ENCODE assay signal across 1 cellular context in genomic region chr5:134845852-134846640, GRCh38.
TF ChIP-seq lines count a peak whose summit lies in the region.

C5orf24 (plus strand) TSS chr5:134845968; CDS start chr5:134854901, 8,933 bp downstream.

TF ChIP-seq in K562, 482 proteins besides CTCF, POLR2A, EP300 and RAD21 (continued from another document and continues in another):
- TF ChIP-seq ZBTB26 (CRISPR knock-in tag; IDR thresholded peaks at IDR 0.05) (no peak), E2F6 (IDR thresholded peaks at IDR 0.05; ENCODE audit: borderline replicate concordance in 1 of 2, extremely low read depth in 1 of 2, insufficient read depth in 1 of 2, insufficient read length in 1 of 2, low read depth in 1 of 2, low read length in 1 of 2, poor library complexity in 1 of 2, severe bottlenecking in 1 of 2) (peak; percentile 99), CLOCK (CRISPR knock-in tag; IDR thresholded peaks at IDR 0.05; ENCODE audit: borderline replicate concordance) (no peak), ZNF583 (CRISPR knock-in tag; IDR thresholded peaks at IDR 0.05) (no peak), ARHGAP35 (IDR thresholded peaks at IDR 0.05; ENCODE audit: partially characterized antibody) (peak; percentile 79), DACH1 (IDR thresholded peaks at IDR 0.05; ENCODE audit: partially characterized antibody) (no peak), HEY1 (CRISPR knock-in tag; IDR thresholded peaks at IDR 0.05; ENCODE audit: borderline replicate concordance) (no peak), NRF1 (conservative IDR thresholded peaks at IDR 0.05 in 1 of 2, IDR thresholded peaks at IDR 0.05 in 1 of 2) (peak; percentile 98; a peak in 2 of 4 replicates), SNRNP70 (optimal IDR thresholded peaks at IDR 0.05; ENCODE audit: low read depth, low read length) (no peak), KAT2B (IDR thresholded peaks at IDR 0.05; ENCODE audit: low read depth, low read length) (no peak), FOXK2 (conservative IDR thresholded peaks at IDR 0.05 in 1 of 2, IDR thresholded peaks at IDR 0.05 in 1 of 2; ENCODE audit: low read depth in 2 of 2) (no peak), BCLAF1 (IDR thresholded peaks at IDR 0.05; ENCODE audit: borderline replicate concordance in 1 of 2, control insufficient read depth in 1 of 2, low read depth in 2 of 2, low read length in 1 of 2) (0 out of 4 replicates have a peak, but pooled peaks of 1 of the 2 experiments have one; percentile 48), IRF1 (CRISPR knock-in tag; IDR thresholded peaks at IDR 0.05; ENCODE audit: borderline replicate concordance) (no peak), KAT7 (CRISPR knock-in tag; IDR thresholded peaks at IDR 0.05; ENCODE audit: borderline replicate concordance) (peak; percentile 91), ZNF398 (CRISPR knock-in tag; IDR thresholded peaks at IDR 0.05) (no peak), THAP12 (CRISPR knock-in tag; IDR thresholded peaks at IDR 0.05) (peak; percentile 97), CBFA2T2 (conservative IDR thresholded peaks at IDR 0.05) (no peak), ZBTB12 (CRISPR knock-in tag; IDR thresholded peaks at IDR 0.05) (no peak), RBBP5 (IDR thresholded peaks at IDR 0.05; ENCODE audit: borderline replicate concordance, insufficient read depth, low read length, poor library complexity, severe bottlenecking) (peak; percentile 94), SP2 (IDR thresholded peaks at IDR 0.05; ENCODE audit: extremely low read depth, low read depth, low read length, poor library complexity, severe bottlenecking) (no peak), ZNF431 (CRISPR knock-in tag; IDR thresholded peaks at IDR 0.05) (no peak), ZNF224 (CRISPR knock-in tag; IDR thresholded peaks at IDR 0.05) (no peak), ZBTB5 (IDR thresholded peaks at IDR 0.05) (no peak), STAT5B (CRISPR knock-in tag; IDR thresholded peaks at IDR 0.05) (no peak), RBM15 (IDR thresholded peaks at IDR 0.05; ENCODE audit: insufficient read depth, low read length) (no peak), HMG20B (CRISPR knock-in tag; IDR thresholded peaks at IDR 0.05) (no peak), SETDB1 (IDR thresholded peaks at IDR 0.05; ENCODE audit: low read length) (no peak), L3MBTL2 (IDR thresholded peaks at IDR 0.05) (peak; percentile 94), IRF2 (CRISPR knock-in tag; IDR thresholded peaks at IDR 0.05) (no peak), ATF4 (CRISPR knock-in tag; IDR thresholded peaks at IDR 0.05) (no peak), TFAM (CRISPR knock-in tag; conservative IDR thresholded peaks at IDR 0.05) (no peak), YY1 (IDR thresholded peaks at IDR 0.05; ENCODE audit: borderline replicate concordance in 1 of 3, control insufficient read depth in 1 of 3, extremely low read depth in 1 of 3, insufficient read depth in 3 of 3, insufficient read length in 1 of 3, insufficient replicate concordance in 2 of 3, low read depth in 1 of 3, low read length in 2 of 3) (peak in 2 of 3 experiments; percentile 68 to 76), SOX6 (IDR thresholded peaks at IDR 0.05) (peak; percentile 60; the same call in 1 of the 2 replicates), SIN3A (IDR thresholded peaks at IDR 0.05; ENCODE audit: borderline replicate concordance in 2 of 2, control insufficient read depth in 1 of 2, low read depth in 2 of 2, low read length in 2 of 2) (peak in 1 of 2 experiments; percentile 38; a peak in 2 of 4 replicates), MYBL2 (IDR thresholded peaks at IDR 0.05; ENCODE audit: low read depth) (no peak), MYBL2 (CRISPR knock-in tag; IDR thresholded peaks at IDR 0.05; ENCODE audit: borderline replicate concordance) (no peak), NCOA2 (IDR thresholded peaks at IDR 0.05; ENCODE audit: partially characterized antibody in 2 of 2) (no peak), PREB (CRISPR knock-in tag; IDR thresholded peaks at IDR 0.05) (no peak), PTTG1 (tag; IDR thresholded peaks at IDR 0.05; ENCODE audit: low read depth) (no peak)
